8 cellular contexts compared by ENCODE assay signal in genomic region chr6:31546962-31547726, GRCh38. TPM values are rescaled to one million over a fixed set of nuclear protein-coding genes. Genes with fewer than 3 reads are reported as not detected.
A peak's percentile ranks its signal among the peaks of the same experiment; 100 is the strongest.
DNase-seq lines count a peak whose midpoint lies in the region; ATAC-seq, FAIRE-seq and TF ChIP-seq lines count a peak whose summit lies in the region.

NFKBIL1 (plus strand) TSS chr6:31547608; CDS start chr6:31547695, 87 bp downstream.

- peak; percentile 89 to 97 (median 96) for DNase-seq in NCI-H1417 (lab: John Stamatoyannopoulos, UW)
- peak; percentile 93 for DNase-seq in SW480 (ENCODE audit: low spot score)
- peak; percentile 76 for DNase-seq in activated naive CD8-positive, alpha-beta T cell treated with anti-CD3 and anti-CD28 coated beads, Interleukin-2, amount 50 U/mL, for 16 hours (ENCODE audit: low read depth, low spot score)
- peak; percentile 95 for DNase-seq in Right ventricle myocardium inferior (ENCODE audit: missing footprints)
- peak; percentile 94 to 97 (median 94) for DNase-seq in ovary

- ATAC-seq in HG02588 (IDR thresholded peaks at IDR 0.05; ENCODE audit: unreplicated experiment) (peak; percentile 66), Right ventricle myocardium inferior (peak; percentile 97)

- no peaks in the 10 kb centered on the region for H3K36me3 ChIP-seq in ovary
- H3K36me3 ChIP-seq in thymus (ENCODE audit: control insufficient read depth, insufficient read depth), result peaks cover 13% of the 10 kb centered on the region

- no peaks in the 10 kb centered on the region for H3K27me3 ChIP-seq in ovary
- no peaks in the 10 kb centered on the region for H3K27me3 ChIP-seq in thymus (ENCODE audit: control insufficient read depth, insufficient read depth)

- intact Hi-C loops in Right ventricle myocardium inferior (cut with DNase I) (loop anchor here (1.0 to 10.0 kb wide), 6 partner anchors 34 to 408 kb away; partner anchors contain the start of genes CLIC1, NELFE and SKIC2), ovary (cut with DNase I) (loop anchor here (1.0 to 10.0 kb wide), 6 partner anchors 35 to 288 kb away; partner anchors contain the start of genes AIF1 (in 1 of the 4) and LTB (in 1 of the 4))

- TF ChIP-seq POLR2A in ovary (IDR thresholded peaks at IDR 0.05), result peak; percentile 63

- H3K27ac ChIP-seq in ovary, result peak within 1 kb of the TSS; percentile 18 to 69
- H3K27ac ChIP-seq in thymus (ENCODE audit: low read depth), result peak within 1 kb of the TSS; percentile 84

- WGBS in ovary, 3 donors, result 1% methylated on average over 25 of the region's 25 CpGs
- under 1% methylated on average over 25 of the region's 25 CpGs for WGBS in thymus

- no peak for TF ChIP-seq EP300 in ovary (IDR thresholded peaks at IDR 0.05)

- H3K4me3 ChIP-seq in ovary (peak within 1 kb of the TSS; percentile 42), thymus (ENCODE audit: low read length) (peak within 1 kb of the TSS; percentile 63)

- peaks cover 6% of the 10 kb centered on the region for H3K4me1 ChIP-seq in ovary (ENCODE audit: insufficient read depth)
- peaks cover 13% of the 10 kb centered on the region for H3K4me1 ChIP-seq in thymus (ENCODE audit: control insufficient read depth, insufficient read depth, low read length)

- no peak for TF ChIP-seq CTCF in ovary (IDR thresholded peaks at IDR 0.05)

- H3K9me3 ChIP-seq in ovary (no peaks in the 10 kb centered on the region), thymus (ENCODE audit: control insufficient read depth) (no peaks in the 10 kb centered on the region)

- peak; percentile 88 for FAIRE-seq in G401.6 (lab: Jason Lieb, UNC)

RNA-seq across cellular contexts. Expression of gene NFKBIL1, which starts in this region (rescaled TPM):
- total RNA-seq in Right ventricle myocardium inferior (10.8 TPM), ovary (10 to 100 TPM; 23.6 to 32.4 (median 27.5) TPM)
- polyA plus RNA-seq in ovary (10 to 100 TPM in 1 of 2 donors, 1 to 10 TPM in 1; 8.2 to 46.0 TPM), thymus (23.6 TPM)

Comparison
In these comparisons a context has a peak if more than half of its experiments do, and no peak if none do; other contexts are left out.
1. Peak in every context shown above with its lines: DNase-seq, ATAC-seq, H3K4me3 ChIP-seq and H3K27ac ChIP-seq.